Comparison of ENCODE assay signal across 17 cellular contexts in genomic region chr6:42689371-42689770, GRCh38. TPM values are rescaled to one million over a fixed set of nuclear protein-coding genes. Genes with fewer than 3 reads are reported as not detected.
A peak's percentile ranks its signal among the peaks of the same experiment; 100 is the strongest.
DNase-seq lines count a peak whose midpoint lies in the region; ATAC-seq and TF ChIP-seq lines count a peak whose summit lies in the region.
"Had no signal": no experiment of that assay in that cellular context is flagged by ENCODE, and none has a peak within 500 bp of the region (broad histone marks: within the 10 kb centered on the region; RNA-seq: fewer than 3 reads in every experiment).

No MANE protein-coding gene starts in this region.

- no peaks in the 10 kb centered on the region for H3K9me3 Mint-ChIP-seq in activated naive CD8-positive, alpha-beta T cell treated with anti-CD3 and anti-CD28 coated beads, Interleukin-2, amount 50 U/mL, for 24 hours
- H3K9me3 Mint-ChIP-seq in memory B cell, result no peaks in the 10 kb centered on the region
- H3K9me3 Mint-ChIP-seq in stimulated activated effector memory CD8-positive, alpha-beta T cell treated with anti-CD3 and anti-CD28 coated beads, Interleukin-12 subunit alpha, Interleukin-12 subunit beta, amount 100 ng/mL, for 72 hours, result no peaks in the 10 kb centered on the region
- H3K9me3 Mint-ChIP-seq: CD8-positive, alpha-beta memory T cell had no signal

- no peak overlapping the region for H3K4me3 ChIP-seq in cardiac muscle cell
- no peak overlapping the region for H3K4me3 ChIP-seq in left ventricle myocardium inferior
- H3K4me3 ChIP-seq: GM23338 had no signal

- TF ChIP-seq CTCF in cardiac muscle cell (IDR thresholded peaks at IDR 0.05; ENCODE audit: low read depth, low read length), result no peak
- no peak for TF ChIP-seq CTCF in left ventricle myocardium inferior (IDR thresholded peaks at IDR 0.05; ENCODE audit: borderline replicate concordance)

- intact Hi-C loops in left ventricle myocardium inferior (cut with micrococcal nuclease), result no loop called here

- no peaks in the 10 kb centered on the region for H3K9me3 ChIP-seq in cardiac muscle cell (ENCODE audit: low read depth)
- no peaks in the 10 kb centered on the region for H3K9me3 ChIP-seq in left ventricle myocardium inferior (replicated peaks)

- no peak for ATAC-seq in activated naive CD8-positive, alpha-beta T cell treated with anti-CD3 and anti-CD28 coated beads, Interleukin-2, amount 50 U/mL, for 24 hours
- ATAC-seq in memory B cell (ENCODE audit: low read depth), result no peak
- ATAC-seq in stimulated activated effector memory CD8-positive, alpha-beta T cell treated with anti-CD3 and anti-CD28 coated beads, Interleukin-12 subunit alpha, Interleukin-12 subunit beta, amount 100 ng/mL, for 72 hours, result no peak
- no peak for ATAC-seq in HG03108 (IDR thresholded peaks at IDR 0.05; ENCODE audit: unreplicated experiment)
- ATAC-seq: GM23338, PC-3 had no signal

- peaks cover 35% of the 10 kb centered on the region for H3K4me1 Mint-ChIP-seq in activated naive CD8-positive, alpha-beta T cell treated with anti-CD3 and anti-CD28 coated beads, Interleukin-2, amount 50 U/mL, for 24 hours
- peaks cover 4% of the 10 kb centered on the region for H3K4me1 Mint-ChIP-seq in memory B cell
- peaks cover 10% of the 10 kb centered on the region for H3K4me1 Mint-ChIP-seq in stimulated activated effector memory CD8-positive, alpha-beta T cell treated with anti-CD3 and anti-CD28 coated beads, Interleukin-12 subunit alpha, Interleukin-12 subunit beta, amount 100 ng/mL, for 72 hours
- H3K4me1 Mint-ChIP-seq: GM23338 had no signal

- no peaks in the 10 kb centered on the region for H3K27me3 ChIP-seq in cardiac muscle cell
- H3K27me3 ChIP-seq in left ventricle myocardium inferior (ENCODE audit: low read depth), result no peaks in the 10 kb centered on the region

- DNase-seq in cardiac muscle cell (ENCODE audit: low read depth in 1 of 2, low spot score in 1 of 2) (no peak), left ventricle myocardium inferior (no peak), memory B cell (ENCODE audit: low spot score in 2 of 2) (no peak), T1000 (lab: John Stamatoyannopoulos, UW) (no peak), NCI-H1436 (lab: John Stamatoyannopoulos, UW) (no peak)
- DNase-seq in activated naive CD8-positive, alpha-beta T cell treated with anti-CD3 and anti-CD28 coated beads, Interleukin-2, amount 50 U/mL, for 24 hours, result no peak
- no peak for DNase-seq in stimulated activated effector memory CD8-positive, alpha-beta T cell treated with anti-CD3 and anti-CD28 coated beads, Interleukin-12 subunit alpha, Interleukin-12 subunit beta, amount 100 ng/mL, for 72 hours (ENCODE audit: low spot score in 2 of 2)
- DNase-seq: CD8-positive, alpha-beta memory T cell; GF-D8; MM.1S; NCI-H1105 treated with DMSO at 0.1 percent for 48 hours; NCI-H187 treated with DMSO at 0.1 percent for 48 hours; NCI-H446; PC-3 had no signal

- peak overlapping the region; percentile 6 for H3K27ac ChIP-seq in cardiac muscle cell
- no peak overlapping the region for H3K27ac ChIP-seq in left ventricle myocardium inferior (replicated peaks)

- peaks cover 54% of the 10 kb centered on the region for H3K36me3 Mint-ChIP-seq in activated naive CD8-positive, alpha-beta T cell treated with anti-CD3 and anti-CD28 coated beads, Interleukin-2, amount 50 U/mL, for 24 hours (ENCODE audit: low read depth)
- peaks cover 34% of the 10 kb centered on the region for H3K36me3 Mint-ChIP-seq in memory B cell
- peaks cover 97% of the 10 kb centered on the region for H3K36me3 Mint-ChIP-seq in stimulated activated effector memory CD8-positive, alpha-beta T cell treated with anti-CD3 and anti-CD28 coated beads, Interleukin-12 subunit alpha, Interleukin-12 subunit beta, amount 100 ng/mL, for 72 hours

- no peak overlapping the region for H3K4me3 Mint-ChIP-seq in activated naive CD8-positive, alpha-beta T cell treated with anti-CD3 and anti-CD28 coated beads, Interleukin-2, amount 50 U/mL, for 24 hours
- H3K4me3 Mint-ChIP-seq in memory B cell, result no peak overlapping the region
- no peak overlapping the region for H3K4me3 Mint-ChIP-seq in stimulated activated effector memory CD8-positive, alpha-beta T cell treated with anti-CD3 and anti-CD28 coated beads, Interleukin-12 subunit alpha, Interleukin-12 subunit beta, amount 100 ng/mL, for 72 hours
- H3K4me3 Mint-ChIP-seq: B cell; CD8-positive, alpha-beta memory T cell; GM23338 had no signal

- H3K4me1 ChIP-seq in cardiac muscle cell (ENCODE audit: low read depth) (no peaks in the 10 kb centered on the region), left ventricle myocardium inferior (peaks cover 34% of the 10 kb centered on the region)

- H3K27ac Mint-ChIP-seq in activated naive CD8-positive, alpha-beta T cell treated with anti-CD3 and anti-CD28 coated beads, Interleukin-2, amount 50 U/mL, for 24 hours, result peak overlapping the region; percentile 49
- peak overlapping the region; percentile 2 for H3K27ac Mint-ChIP-seq in memory B cell
- H3K27ac Mint-ChIP-seq in stimulated activated effector memory CD8-positive, alpha-beta T cell treated with anti-CD3 and anti-CD28 coated beads, Interleukin-12 subunit alpha, Interleukin-12 subunit beta, amount 100 ng/mL, for 72 hours, result peak overlapping the region; percentile 24
- H3K27ac Mint-ChIP-seq: GM23338 had no signal

- H3K36me3 ChIP-seq in cardiac muscle cell (peaks cover 69% of the 10 kb centered on the region), left ventricle myocardium inferior (peaks cover 90% of the 10 kb centered on the region)

- no peaks in the 10 kb centered on the region for H3K27me3 Mint-ChIP-seq in activated naive CD8-positive, alpha-beta T cell treated with anti-CD3 and anti-CD28 coated beads, Interleukin-2, amount 50 U/mL, for 24 hours
- no peaks in the 10 kb centered on the region for H3K27me3 Mint-ChIP-seq in memory B cell
- H3K27me3 Mint-ChIP-seq: B cell; CD8-positive, alpha-beta memory T cell had no signal

RNA-seq across cellular contexts. Expression of gene PRPH2, which starts 33.0 kb away (rescaled TPM):
- total RNA-seq in cardiac muscle cell (7.3 and 10.1 TPM in 2 replicates), left ventricle myocardium inferior (0.63 TPM)
- 9.6 and 15.0 TPM in 2 replicates for polyA plus RNA-seq in cardiac muscle cell
- total RNA-seq: PC-3 had no signal

RNA-seq across cellular contexts. Expression of gene TBCC, which starts 56.5 kb away (rescaled TPM):
- total RNA-seq in cardiac muscle cell (47.4 and 58.8 TPM in 2 replicates), left ventricle myocardium inferior (12.8 TPM)
- polyA plus RNA-seq in cardiac muscle cell, result 53.3 and 67.1 TPM in 2 replicates
